22 cellular contexts compared by ENCODE assay signal in the genomic region with DNA sequence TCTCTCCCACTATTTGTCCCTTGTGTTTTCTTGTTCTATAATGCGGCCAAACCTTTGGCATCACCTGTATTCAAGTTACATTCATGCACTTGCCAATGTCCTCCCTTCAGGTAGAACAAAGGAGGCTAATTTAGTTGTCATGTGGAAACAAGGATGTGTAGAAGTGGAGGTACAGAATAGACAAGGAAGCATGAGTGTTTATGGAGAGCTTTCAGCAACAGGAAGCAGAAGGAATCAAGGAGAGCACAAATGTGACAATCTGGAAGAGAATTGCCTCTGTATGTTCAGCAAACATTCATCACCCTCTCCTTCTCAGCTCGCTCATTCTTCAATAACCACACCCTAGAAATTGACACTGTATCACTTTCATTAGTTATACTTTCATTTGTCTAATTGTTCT.
"Had no signal": no experiment of that assay in that cellular context is flagged by ENCODE, and none has a peak within 500 bp of the region (broad histone marks: within the 10 kb centered on the region; RNA-seq: fewer than 3 reads in every experiment).

No MANE protein-coding gene starts in this region.

- H3K27ac ChIP-seq: esophagus muscularis mucosa, hepatocyte, right lobe of liver, skin epidermis, tibial artery had no signal

- H3K79me2 ChIP-seq: hepatocyte had no signal

- H3K4me3 ChIP-seq: esophagus muscularis mucosa, hepatocyte, right lobe of liver, skin epidermis, tibial artery had no signal

- H3K36me3 ChIP-seq: esophagus muscularis mucosa, right lobe of liver, tibial artery had no signal

- H3K36me3 Mint-ChIP-seq: activated naive CD8-positive, alpha-beta T cell; stimulated activated effector memory CD8-positive, alpha-beta T cell treated with anti-CD3 and anti-CD28 coated beads, Interleukin-12 subunit alpha, Interleukin-12 subunit beta, amount 100 ng/mL, for 72 hours; WTC11 had no signal

- H3K4me1 ChIP-seq: esophagus muscularis mucosa, right lobe of liver, tibial artery had no signal

- H2AFZ ChIP-seq: hepatocyte had no signal

- H3K27me3 ChIP-seq: esophagus muscularis mucosa, hepatocyte, right lobe of liver, tibial artery had no signal

- H3K27ac Mint-ChIP-seq: activated naive CD8-positive, alpha-beta T cell; activated T-cell treated with anti-CD3 and anti-CD28 coated beads, Interleukin-2, amount 50 U/mL, for 24 hours; activated T-helper 17 cell treated with anti-CD3 and anti-CD28 coated beads, Interleukin-2, amount 50 U/mL, for 72 hours; effector memory CD8-positive, alpha-beta T cell; nephron progenitor cell; stimulated activated effector memory CD8-positive, alpha-beta T cell treated with anti-CD3 and anti-CD28 coated beads, Interleukin-12 subunit alpha, Interleukin-12 subunit beta, amount 100 ng/mL, for 72 hours; stimulated activated naive CD8-positive, alpha-beta T cell treated with anti-CD3 and anti-CD28 coated beads, Interleukin-15, amount 100 ng/mL, for 72 hours; WTC11 had no signal

- H3K9me3 ChIP-seq: esophagus muscularis mucosa, right lobe of liver, tibial artery had no signal

- H3K4me3 Mint-ChIP-seq: activated naive CD8-positive, alpha-beta T cell; activated T-cell treated with anti-CD3 and anti-CD28 coated beads, Interleukin-2, amount 50 U/mL, for 24 hours; activated T-helper 17 cell treated with anti-CD3 and anti-CD28 coated beads, Interleukin-2, amount 50 U/mL, for 72 hours; central memory CD8-positive, alpha-beta T cell; effector memory CD8-positive, alpha-beta T cell; nephron progenitor cell; stimulated activated effector memory CD8-positive, alpha-beta T cell treated with anti-CD3 and anti-CD28 coated beads, Interleukin-12 subunit alpha, Interleukin-12 subunit beta, amount 100 ng/mL, for 72 hours; stimulated activated naive CD8-positive, alpha-beta T cell treated with anti-CD3 and anti-CD28 coated beads, Interleukin-15, amount 100 ng/mL, for 72 hours; WTC11 had no signal

- H3K4me1 Mint-ChIP-seq: activated T-helper 17 cell treated with anti-CD3 and anti-CD28 coated beads, Interleukin-2, amount 50 U/mL, for 72 hours; central memory CD8-positive, alpha-beta T cell; stimulated activated effector memory CD8-positive, alpha-beta T cell treated with anti-CD3 and anti-CD28 coated beads, Interleukin-12 subunit alpha, Interleukin-12 subunit beta, amount 100 ng/mL, for 72 hours; stimulated activated naive CD8-positive, alpha-beta T cell treated with anti-CD3 and anti-CD28 coated beads, Interleukin-15, amount 100 ng/mL, for 72 hours; WTC11 had no signal

- DNase-seq: activated CD8-positive, alpha-beta memory T cell treated with anti-CD3 and anti-CD28 coated beads for 24 hours; activated CD8-positive, alpha-beta memory T cell treated with anti-CD3 and anti-CD28 coated beads, Interleukin-2, amount 50 U/mL, for 4 hours; activated T-cell treated with anti-CD3 and anti-CD28 coated beads, Interleukin-2, amount 50 U/mL, for 24 hours; effector memory CD8-positive, alpha-beta T cell; glutamatergic neuron; left ventricle myocardium superior; mammary epithelial cell; nephron progenitor cell; nucleus accumbens; right lobe of liver; stimulated activated CD4-positive, alpha-beta T cell treated with anti-CD3 and anti-CD28 coated beads, Interleukin-2, amount 100 ng/mL, for 24 hours; stimulated activated naive CD8-positive, alpha-beta T cell treated with anti-CD3 and anti-CD28 coated beads, Interleukin-15, amount 100 ng/mL, for 72 hours; T1000; tibial artery had no signal

- H3K4me2 ChIP-seq: hepatocyte had no signal

- H3K9me3 Mint-ChIP-seq: activated T-cell treated with anti-CD3 and anti-CD28 coated beads, Interleukin-2, amount 50 U/mL, for 24 hours; activated T-helper 17 cell treated with anti-CD3 and anti-CD28 coated beads, Interleukin-2, amount 50 U/mL, for 72 hours; nephron progenitor cell; stimulated activated naive CD8-positive, alpha-beta T cell treated with anti-CD3 and anti-CD28 coated beads, Interleukin-15, amount 100 ng/mL, for 72 hours; WTC11 had no signal

- H3K27me3 Mint-ChIP-seq: activated naive CD8-positive, alpha-beta T cell; activated T-cell treated with anti-CD3 and anti-CD28 coated beads, Interleukin-2, amount 50 U/mL, for 24 hours; activated T-helper 17 cell treated with anti-CD3 and anti-CD28 coated beads, Interleukin-2, amount 50 U/mL, for 72 hours; central memory CD8-positive, alpha-beta T cell; effector memory CD8-positive, alpha-beta T cell; stimulated activated naive CD8-positive, alpha-beta T cell treated with anti-CD3 and anti-CD28 coated beads, Interleukin-15, amount 100 ng/mL, for 72 hours had no signal
